1 cellular context compared by ENCODE assay signal in genomic region chrX:110000854-110001701, GRCh38.
TF ChIP-seq lines count a peak whose summit lies in the region.

No MANE protein-coding gene starts in this region.

TF ChIP-seq in K562, 482 proteins besides CTCF, POLR2A, EP300 and RAD21 (continued from another document and continues in another):
- TF ChIP-seq USF1 (CRISPR knock-in tag; IDR thresholded peaks at IDR 0.05), result no peak
- peak; percentile 97 for TF ChIP-seq HBP1 (CRISPR knock-in tag; IDR thresholded peaks at IDR 0.05)
- no peak for TF ChIP-seq SP2 (IDR thresholded peaks at IDR 0.05; ENCODE audit: extremely low read depth, low read depth, low read length, poor library complexity, severe bottlenecking)
- 0 out of 2 replicates have a peak, but pooled peaks have one; percentile 64 for TF ChIP-seq ZNF77 (CRISPR knock-in tag; IDR thresholded peaks at IDR 0.05)
- TF ChIP-seq ZNF41 (CRISPR knock-in tag; conservative IDR thresholded peaks at IDR 0.05), result peak; percentile 97
- TF ChIP-seq TRIM24 (IDR thresholded peaks at IDR 0.05), result no peak
- no peak for TF ChIP-seq MNT (conservative IDR thresholded peaks at IDR 0.05)
- TF ChIP-seq ZNF354B (CRISPR knock-in tag; IDR thresholded peaks at IDR 0.05), result peak; percentile 94
- no peak for TF ChIP-seq NCOA4 (IDR thresholded peaks at IDR 0.05; ENCODE audit: partially characterized antibody)
- TF ChIP-seq ZNF217 (CRISPR knock-in tag; IDR thresholded peaks at IDR 0.05), result no peak
- TF ChIP-seq ELK3 (CRISPR knock-in tag; IDR thresholded peaks at IDR 0.05), result peak; percentile 94
- TF ChIP-seq MECOM (CRISPR knock-in tag; IDR thresholded peaks at IDR 0.05), result peak; percentile 99
- peak; percentile 38 for TF ChIP-seq POLR2H (tag; IDR thresholded peaks at IDR 0.05; ENCODE audit: low read depth)
- peak; percentile 77 for TF ChIP-seq ZNF764 (CRISPR knock-in tag; IDR thresholded peaks at IDR 0.05; ENCODE audit: low read depth)
- peak; percentile 94 for TF ChIP-seq NUFIP1 (IDR thresholded peaks at IDR 0.05; ENCODE audit: partially characterized antibody)
- TF ChIP-seq GATAD2A (IDR thresholded peaks at IDR 0.05), result peak; percentile 89
- TF ChIP-seq ZNF561 (CRISPR knock-in tag; conservative IDR thresholded peaks at IDR 0.05), result peak; percentile 84; the same call in 1 of the 2 replicates
- TF ChIP-seq SMAD4 (CRISPR knock-in tag; conservative IDR thresholded peaks at IDR 0.05), result peak; percentile 99
- TF ChIP-seq ZNF384 (IDR thresholded peaks at IDR 0.05; ENCODE audit: low read depth, low read length), result no peak
- TF ChIP-seq HINFP (tag; conservative IDR thresholded peaks at IDR 0.05; ENCODE audit: low read depth), result peak; percentile 95
- TF ChIP-seq FOXK1 (CRISPR knock-in tag; IDR thresholded peaks at IDR 0.05; ENCODE audit: borderline replicate concordance), result no peak
- no peak for TF ChIP-seq PCBP2 (IDR thresholded peaks at IDR 0.05; ENCODE audit: low read depth, low read length, poor library complexity, severe bottlenecking)
- TF ChIP-seq RFX5 (IDR thresholded peaks at IDR 0.05; ENCODE audit: low read depth, low read length), result no peak
- TF ChIP-seq ZNF57 (CRISPR knock-in tag; IDR thresholded peaks at IDR 0.05), result peak; percentile 94
- no peak for TF ChIP-seq JUND (IDR thresholded peaks at IDR 0.05; ENCODE audit: borderline replicate concordance, low read depth, low read length)
- peak; percentile 92; the same call in 2 of the 3 replicates for TF ChIP-seq JUND (tag; IDR thresholded peaks at IDR 0.05; ENCODE audit: borderline replicate concordance, low read depth, low read length)
- TF ChIP-seq ZNF668 (CRISPR knock-in tag; IDR thresholded peaks at IDR 0.05), result peak; percentile 99
- TF ChIP-seq ILF3 (IDR thresholded peaks at IDR 0.05; ENCODE audit: borderline replicate concordance), result no peak
- TF ChIP-seq RCOR1 (IDR thresholded peaks at IDR 0.05; ENCODE audit: borderline replicate concordance in 1 of 2, low read depth in 2 of 2, low read length in 2 of 2), result no peak
- 0 out of 2 replicates have a peak, but pooled peaks have one; percentile 27 for TF ChIP-seq FOXJ2 (tag; IDR thresholded peaks at IDR 0.05)
- TF ChIP-seq PTBP1 (IDR thresholded peaks at IDR 0.05; ENCODE audit: low read depth, low read length), result no peak
- TF ChIP-seq PCBP1 (IDR thresholded peaks at IDR 0.05; ENCODE audit: low read depth, low read length, poor library complexity, severe bottlenecking), result no peak
- no peak for TF ChIP-seq LARP7 (IDR thresholded peaks at IDR 0.05)
- TF ChIP-seq L3MBTL2 (IDR thresholded peaks at IDR 0.05), result no peak
- peak; percentile 95 for TF ChIP-seq FOXO4 (CRISPR knock-in tag; IDR thresholded peaks at IDR 0.05)
- peak; percentile 78; the same call in 1 of the 2 replicates for TF ChIP-seq ZNF518B (CRISPR knock-in tag; IDR thresholded peaks at IDR 0.05)
- TF ChIP-seq ATF4 (CRISPR knock-in tag; IDR thresholded peaks at IDR 0.05), result peak; percentile 95
- no peak for TF ChIP-seq RBFOX2 (IDR thresholded peaks at IDR 0.05; ENCODE audit: low read depth, low read length)
- no peak for TF ChIP-seq MIER1 (IDR thresholded peaks at IDR 0.05; ENCODE audit: low read depth)
- TF ChIP-seq ZNF592 (IDR thresholded peaks at IDR 0.05), result peak; percentile 100
- no peak for TF ChIP-seq HDAC3 (IDR thresholded peaks at IDR 0.05; ENCODE audit: borderline replicate concordance, partially characterized antibody)
- no peak for TF ChIP-seq BCOR (IDR thresholded peaks at IDR 0.05)
